ENCODE assay signal across 15 cellular contexts in the genomic region with DNA sequence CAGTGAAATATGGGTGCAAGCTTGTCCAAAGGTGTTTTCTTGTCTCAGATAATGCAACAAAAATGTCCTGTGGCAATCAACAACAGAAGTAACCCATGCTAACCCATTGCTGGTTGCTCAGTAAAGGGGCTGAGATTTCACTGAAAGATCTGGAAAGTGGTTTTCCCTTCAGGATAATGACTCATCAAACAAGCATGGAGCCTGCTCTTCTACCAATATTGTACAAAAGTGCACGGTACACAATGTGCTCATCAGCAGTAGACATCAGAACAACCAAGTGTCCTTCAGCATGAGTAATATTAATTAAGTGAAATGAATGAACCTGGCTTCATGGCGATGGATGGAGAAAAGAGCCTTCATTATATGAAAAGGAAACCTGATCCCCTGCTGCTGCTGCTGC.
DNase-seq lines count a peak whose midpoint lies in the region; ATAC-seq, FAIRE-seq and TF ChIP-seq lines count a peak whose summit lies in the region.
"Had no signal": no experiment of that assay in that cellular context is flagged by ENCODE, and none has a peak within 500 bp of the region (broad histone marks: within the 10 kb centered on the region; RNA-seq: fewer than 3 reads in every experiment).

No MANE protein-coding gene starts in this region.

- no TSS peak for BruUV-seq in HepG2 (replicated peaks; lab: Mats Ljungman, UMichigan)

- H3K9me3 Mint-ChIP-seq in activated CD8-positive, alpha-beta T cell treated with anti-CD3 and anti-CD28 coated beads, Interleukin-2, amount 10 ng/mL, durations not matched to agents 7 days and 5 days (ENCODE audit: insufficient read depth): no peaks in the 10 kb centered on the region

- H3K4me1 ChIP-seq in HepG2 (ENCODE audit: insufficient read depth, low read length): no peaks in the 10 kb centered on the region
- H3K4me1 ChIP-seq: spleen, uterus had no signal

- H3K36me3 ChIP-seq in brain microvascular endothelial cell (replicated peaks) (no peaks in the 10 kb centered on the region), HepG2 (replicated peaks in 1 of 2; ENCODE audit: control insufficient read depth in 1 of 2, insufficient read depth in 2 of 2, low read length in 2 of 2) (no peaks in the 10 kb centered on the region), WERI-Rb-1 (no peaks in the 10 kb centered on the region)
- H3K36me3 ChIP-seq: MG63, spleen, uterus had no signal

- no peak overlapping the region for H3K4me3 Mint-ChIP-seq in activated CD8-positive, alpha-beta T cell treated with anti-CD3 and anti-CD28 coated beads, Interleukin-2, amount 10 ng/mL, durations not matched to agents 7 days and 5 days
- H3K4me3 Mint-ChIP-seq: nephron had no signal

- H2AFZ ChIP-seq in HepG2 (ENCODE audit: low read length): no peak overlapping the region

- no peaks in the 10 kb centered on the region for H4K20me1 ChIP-seq in HepG2 (ENCODE audit: insufficient read depth, low read length)

- H3K27ac ChIP-seq in brain microvascular endothelial cell (no peak overlapping the region), HepG2 (ENCODE audit: extremely low read length, insufficient read depth, low read length) (no peak overlapping the region), WERI-Rb-1 (no peak overlapping the region)
- H3K27ac ChIP-seq: spleen, uterus had no signal

- no peak for FAIRE-seq in HepG2 (lab: Jason Lieb, UNC)

- TF ChIP-seq POLR2A in HepG2 (IDR thresholded peaks at IDR 0.05; ENCODE audit: insufficient read depth in 1 of 2, low read depth in 2 of 2, low read length in 2 of 2): no peak

- no peaks in the 10 kb centered on the region for H3K27me3 Mint-ChIP-seq in activated CD8-positive, alpha-beta T cell treated with anti-CD3 and anti-CD28 coated beads, Interleukin-2, amount 10 ng/mL, durations not matched to agents 7 days and 5 days (ENCODE audit: low read depth)

- H3K27me3 ChIP-seq in brain microvascular endothelial cell (replicated peaks): no peaks in the 10 kb centered on the region
- peaks cover 0 to 9% of the 10 kb centered on the region in 2 experiments; a peak in 3 of 5 replicates for H3K27me3 ChIP-seq in HepG2 (ENCODE audit: control insufficient read depth in 1 of 2, insufficient read depth in 2 of 2, low read length in 2 of 2)
- no peaks in the 10 kb centered on the region for H3K27me3 ChIP-seq in WERI-Rb-1 (ENCODE audit: insufficient read depth, low read depth, severe bottlenecking)
- H3K27me3 ChIP-seq: MG63, spleen, uterus had no signal

- intact Hi-C loops in HepG2 (cut with micrococcal nuclease; ENCODE audit: unreplicated experiment): no loop called here

- in situ Hi-C loops in brain microvascular endothelial cell (cut with HindIII; ENCODE audit: low pct_ligation_motif_present, low sequenced_read_pairs) (no loop called here), HepG2 (cut with HindIII; ENCODE audit: extremely low pct_ligation_motif_present, low pct_unique_long_range_greater_than_20kb) (no loop called here)

- WGBS in HepG2 (ENCODE audit: low lambda C conversion rate): 0% methylated on average over 2 of the region's 2 CpGs

- H3K4me3 ChIP-seq in brain microvascular endothelial cell (ENCODE audit: low read depth, low read length) (no peak overlapping the region), HepG2 (replicated peaks in 1 of 3; ENCODE audit: insufficient read depth in 1 of 3, low read depth in 2 of 3, low read length in 3 of 3) (no peak overlapping the region), WERI-Rb-1 (ENCODE audit: low read depth, low read length) (no peak overlapping the region)
- H3K4me3 ChIP-seq: MG63, spleen, uterus had no signal

- no peak for TF ChIP-seq EP300 in HepG2 (IDR thresholded peaks at IDR 0.05; ENCODE audit: low read depth in 2 of 2, low read length in 2 of 2)
- no peak for TF ChIP-seq EP300 in HepG2 (CRISPR knock-in tag; IDR thresholded peaks at IDR 0.05; ENCODE audit: borderline replicate concordance)

- H3K4me1 Mint-ChIP-seq in activated CD8-positive, alpha-beta T cell treated with anti-CD3 and anti-CD28 coated beads, Interleukin-2, amount 10 ng/mL, durations not matched to agents 7 days and 5 days (ENCODE audit: low read depth): no peaks in the 10 kb centered on the region
- H3K4me1 Mint-ChIP-seq: nephron had no signal

- H3K79me2 ChIP-seq in HepG2 (ENCODE audit: insufficient read depth, low read length): no peaks in the 10 kb centered on the region

- TF ChIP-seq RAD21 in HepG2 (CRISPR knock-in tag; IDR thresholded peaks at IDR 0.05): no peak

- CTCF ChIA-PET in HepG2 (lab: Yijun Ruan, JAX; ENCODE audit: low intra/inter-chr PET ratio, low total read pairs): no interaction called here
- CTCF ChIA-PET in activated CD8-positive, alpha-beta T cell treated with anti-CD3 and anti-CD28 coated beads, Interleukin-2, amount 10 ng/mL, durations not matched to agents 7 days and 5 days (lab: Charles Lee): no interaction called here

- H3K9me3 ChIP-seq in HepG2 (ENCODE audit: low read length): peaks cover 12% of the 10 kb centered on the region; the same call in 1 of the 2 replicates
- no peaks in the 10 kb centered on the region for H3K9me3 ChIP-seq in WERI-Rb-1 (ENCODE audit: severe bottlenecking)
- H3K9me3 ChIP-seq: uterus had no signal

- POLR2A ChIA-PET in HepG2 (lab: Yijun Ruan, JAX): no interaction called here
- POLR2A ChIA-PET in activated CD8-positive, alpha-beta T cell treated with anti-CD3 and anti-CD28 coated beads, Interleukin-2, amount 10 ng/mL, durations not matched to agents 7 days and 5 days (lab: Charles Lee): no interaction called here

- H3K9ac ChIP-seq in HepG2 (ENCODE audit: insufficient read depth, low read depth, low read length): no peak overlapping the region

- no peaks in the 10 kb centered on the region for H3K36me3 Mint-ChIP-seq in activated CD8-positive, alpha-beta T cell treated with anti-CD3 and anti-CD28 coated beads, Interleukin-2, amount 10 ng/mL, durations not matched to agents 7 days and 5 days (ENCODE audit: low read depth)

- TF ChIP-seq CTCF in brain microvascular endothelial cell (IDR thresholded peaks at IDR 0.05; ENCODE audit: low read depth, low read length, missing control alignments) (no peak), HepG2 (CRISPR knock-in tag; IDR thresholded peaks at IDR 0.05) (no peak), WERI-Rb-1 (IDR thresholded peaks at IDR 0.05; ENCODE audit: low read depth, low read length) (no peak)

- H3K4me2 ChIP-seq in HepG2 (ENCODE audit: low read depth, low read length): no peak overlapping the region

- H3K27ac Mint-ChIP-seq in activated CD8-positive, alpha-beta T cell treated with anti-CD3 and anti-CD28 coated beads, Interleukin-2, amount 10 ng/mL, durations not matched to agents 7 days and 5 days: no peak overlapping the region
- H3K27ac Mint-ChIP-seq: nephron had no signal

- DNase-seq in DMS153 (lab: John Stamatoyannopoulos, UW) (peak; percentile 79), NCI-H2171 treated with DMSO at 0.1 percent for 48 hours (lab: John Stamatoyannopoulos, UW) (peak; percentile 61), brain microvascular endothelial cell (peak; percentile 52), HepG2 (ENCODE audit: low spot score) (no peak), germinal center (ENCODE audit: low spot score) (no peak), WERI-Rb-1 (no peak)
- DNase-seq in activated CD8-positive, alpha-beta T cell treated with anti-CD3 and anti-CD28 coated beads, Interleukin-2, amount 10 ng/mL, durations not matched to agents 7 days and 5 days: no peak
- DNase-seq in activated effector memory CD4-positive, alpha-beta T cell treated with anti-CD3 and anti-CD28 coated beads, Interleukin-2, amount 50 U/mL, for 16 hours: no peak
- DNase-seq: activated CD4-positive, alpha-beta T cell treated with anti-CD3 and anti-CD28 coated beads for 48 hours; AML-193; MG63; spleen; T-helper 2 cell; uterus had no signal

- ATAC-seq in HepG2: no peak
- no peak for ATAC-seq in activated CD8-positive, alpha-beta T cell treated with anti-CD3 and anti-CD28 coated beads, Interleukin-2, amount 10 ng/mL, durations not matched to agents 7 days and 5 days

TF ChIP-seq in HepG2, 621 proteins besides CTCF, POLR2A, EP300 and RAD21:
- 0 out of 2 replicates have a peak, but pooled peaks have one; percentile 27 for TF ChIP-seq FOSL2 (CRISPR knock-in tag; IDR thresholded peaks at IDR 0.05)
- no peak for TF ChIP-seq FOXO1 (CRISPR knock-in tag; IDR thresholded peaks at IDR 0.05)
- no peak for TF ChIP-seq SRY (CRISPR knock-in tag; IDR thresholded peaks at IDR 0.05)
- TF ChIP-seq NFKBIZ (CRISPR knock-in tag; IDR thresholded peaks at IDR 0.05): no peak
- no peak for TF ChIP-seq SOX5 (CRISPR knock-in tag; IDR thresholded peaks at IDR 0.05; ENCODE audit: borderline replicate concordance)
- no peak for TF ChIP-seq ZNF274 (CRISPR knock-in tag; IDR thresholded peaks at IDR 0.05)
- no peak for TF ChIP-seq DMAP1 (CRISPR knock-in tag; IDR thresholded peaks at IDR 0.05)
- no peak for TF ChIP-seq PTBP1 (IDR thresholded peaks at IDR 0.05; ENCODE audit: low read depth, low read length, poor library complexity, severe bottlenecking)

Comparison
In these comparisons a context has a peak if more than half of its experiments do, and no peak if none do; other contexts are left out.
1. DNase-seq: peak in DMS153 (single experiment), NCI-H2171 treated with DMSO at 0.1 percent for 48 hours (single experiment) and brain microvascular endothelial cell (single experiment); none in HepG2 (single experiment), germinal center (single experiment), WERI-Rb-1 (single experiment), activated CD8-positive, alpha-beta T cell treated with anti-CD3 and anti-CD28 coated beads, Interleukin-2, amount 10 ng/mL, durations not matched to agents 7 days and 5 days (single experiment) and activated effector memory CD4-positive, alpha-beta T cell treated with anti-CD3 and anti-CD28 coated beads, Interleukin-2, amount 50 U/mL, for 16 hours (single experiment).